ENCODE assay signal across 21 cellular contexts in the genomic region with DNA sequence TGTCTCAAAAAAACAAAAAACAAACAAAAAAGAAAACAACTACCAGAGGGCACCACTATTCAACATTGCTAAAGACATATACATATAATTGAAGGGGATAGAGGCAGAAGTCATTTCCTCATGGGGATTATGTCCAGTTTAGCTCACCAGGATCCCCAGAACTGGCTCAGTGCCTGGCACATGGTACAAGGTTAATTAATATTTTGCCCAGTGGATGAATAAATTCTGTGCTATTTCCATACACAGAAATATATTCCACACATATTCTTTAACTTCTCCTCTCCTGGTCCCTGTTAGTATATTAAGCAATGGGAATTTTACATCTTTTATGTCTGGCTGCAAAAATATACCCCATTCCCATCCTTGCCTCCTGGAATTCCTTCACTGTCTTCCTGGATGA.
"Had no signal": no experiment of that assay in that cellular context is flagged by ENCODE, and none has a peak within 500 bp of the region (broad histone marks: within the 10 kb centered on the region; RNA-seq: fewer than 3 reads in every experiment).

No MANE protein-coding gene starts in this region.

- H3K4me3 ChIP-seq: dorsolateral prefrontal cortex, heart right ventricle, psoas muscle, right lobe of liver, tibial artery, upper lobe of right lung, vagina had no signal

- H3K27ac ChIP-seq: right lobe of liver, tibial artery, upper lobe of right lung, vagina had no signal

- H3K4me3 Mint-ChIP-seq: mesothelial cell of epicardium; nephron; stimulated activated memory B cell treated with anti-CD40 and anti-IgM and Interleukin-4, amounts not matched to agents 10 μg/mL and 1 μg/mL and 100 μg/mL, for 72 hours; stimulated activated naive CD8-positive, alpha-beta T cell treated with anti-CD3 and anti-CD28 coated beads, Interleukin-15, Interleukin-2, amounts not matched to agents 100 ng/mL and 50 ng/mL, for 24 hours had no signal

- H3K9me3 ChIP-seq: heart right ventricle, psoas muscle, right lobe of liver, spleen, tibial artery, upper lobe of right lung, vagina had no signal

- H3K27me3 ChIP-seq: dorsolateral prefrontal cortex, heart right ventricle, right lobe of liver, tibial artery, upper lobe of right lung, vagina had no signal

- ATAC-seq: heart right ventricle; psoas muscle; right lobe of liver; stimulated activated memory B cell treated with anti-CD40 and anti-IgM and Interleukin-4, amounts not matched to agents 10 μg/mL and 1 μg/mL and 100 μg/mL, for 72 hours; upper lobe of right lung had no signal

- H3K27ac Mint-ChIP-seq: mesothelial cell of epicardium; nephron; stimulated activated memory B cell treated with anti-CD40 and anti-IgM and Interleukin-4, amounts not matched to agents 10 μg/mL and 1 μg/mL and 100 μg/mL, for 72 hours; stimulated activated naive CD8-positive, alpha-beta T cell treated with anti-CD3 and anti-CD28 coated beads, Interleukin-15, Interleukin-2, amounts not matched to agents 100 ng/mL and 50 ng/mL, for 24 hours had no signal

- H3K9me3 Mint-ChIP-seq: mesothelial cell of epicardium; nephron; stimulated activated memory B cell treated with anti-CD40 and anti-IgM and Interleukin-4, amounts not matched to agents 10 μg/mL and 1 μg/mL and 100 μg/mL, for 72 hours; stimulated activated naive CD8-positive, alpha-beta T cell treated with anti-CD3 and anti-CD28 coated beads, Interleukin-15, Interleukin-2, amounts not matched to agents 100 ng/mL and 50 ng/mL, for 24 hours had no signal

- DNase-seq: cortex of kidney; dorsolateral prefrontal cortex; effector CD8-positive, alpha-beta T cell; foreskin melanocyte; heart right ventricle; hypothalamus; kidney glomerular epithelial cell; psoas muscle; retina; right lobe of liver; stimulated activated CD4-positive, alpha-beta T cell treated with anti-CD3 and anti-CD28 coated beads, Interleukin-15, amount 100 ng/mL, for 24 hours; stimulated activated CD4-positive, alpha-beta T cell treated with anti-CD3 and anti-CD28 coated beads, Interleukin-1b, Interleukin-23, amount 100 ng/mL, for 48 hours; stimulated activated CD4-positive, alpha-beta T cell treated with anti-CD3 and anti-CD28 coated beads, Interleukin-4, amount 100 ng/mL, for 24 hours had no signal
